In genomic region chr1:165296205-165296604, GRCh38 we compare ENCODE assay signal across 21 cellular contexts.
A peak's percentile ranks its signal among the peaks of the same experiment; 100 is the strongest.
DNase-seq lines count a peak whose midpoint lies in the region; ATAC-seq lines count a peak whose summit lies in the region.
"Had no signal": no experiment of that assay in that cellular context is flagged by ENCODE, and none has a peak within 500 bp of the region (broad histone marks: within the 10 kb centered on the region; RNA-seq: fewer than 3 reads in every experiment).

No MANE protein-coding gene starts in this region.

- H3K27me3 Mint-ChIP-seq in stimulated activated memory B cell treated with anti-CD40 and anti-IgM and Interleukin-4, amounts not matched to agents 10 μg/mL and 1 μg/mL and 100 μg/mL, for 72 hours, result no peaks in the 10 kb centered on the region

- no peaks in the 10 kb centered on the region for H3K79me1 ChIP-seq in neuronal stem cell (ENCODE audit: low read depth, low read length)

- H3K9me3 Mint-ChIP-seq in stimulated activated memory B cell treated with anti-CD40 and anti-IgM and Interleukin-4, amounts not matched to agents 10 μg/mL and 1 μg/mL and 100 μg/mL, for 72 hours, result no peaks in the 10 kb centered on the region
- H3K9me3 Mint-ChIP-seq: CD4-positive, alpha-beta T cell had no signal

- H3K36me3 Mint-ChIP-seq in stimulated activated memory B cell treated with anti-CD40 and anti-IgM and Interleukin-4, amounts not matched to agents 10 μg/mL and 1 μg/mL and 100 μg/mL, for 72 hours, result no peaks in the 10 kb centered on the region
- H3K36me3 Mint-ChIP-seq: CD14-positive monocyte; CD8-positive, alpha-beta memory T cell had no signal

- H4K91ac ChIP-seq in neuronal stem cell (ENCODE audit: low read depth, low read length, poor library complexity), result no peak overlapping the region

- no peak overlapping the region for H3K4me3 ChIP-seq in neuronal stem cell (ENCODE audit: low read length in 2 of 2)
- H3K4me3 ChIP-seq: A549; BLaER1 treated with 17β-estradiol and CSF1 and Interleukin-3, amounts not matched to agents 10 nM and 100 nM; GM23338 had no signal

- no peak overlapping the region for H3K4me3 Mint-ChIP-seq in stimulated activated memory B cell treated with anti-CD40 and anti-IgM and Interleukin-4, amounts not matched to agents 10 μg/mL and 1 μg/mL and 100 μg/mL, for 72 hours
- H3K4me3 Mint-ChIP-seq: CD14-positive monocyte; CD4-positive, alpha-beta T cell; CD8-positive, alpha-beta memory T cell; GM23338; H9 had no signal

- DNase-seq in NCI-H82 (lab: John Stamatoyannopoulos, UW) (peak; percentile 62), NCI-H82 treated with DMSO at 0.1 percent for 48 hours (lab: John Stamatoyannopoulos, UW; ENCODE audit: unreplicated experiment) (no peak), neuronal stem cell (ENCODE audit: low spot score) (no peak), NCI-H1694 treated with DMSO at 0.1 percent for 48 hours (lab: John Stamatoyannopoulos, UW) (no peak), islet precursor cell (no peak)
- DNase-seq: 8988T; ACHN; AML-193; BE2C; CD4-positive, alpha-beta T cell; CD8-positive, alpha-beta memory T cell; DMS53; DMS79 treated with DMSO at 0.1 percent for 48 hours; GF-D8; H9 had no signal

- no peaks in the 10 kb centered on the region for H3K9me3 ChIP-seq in neuronal stem cell (replicated peaks in 1 of 2; ENCODE audit: control insufficient read depth in 2 of 2, insufficient read depth in 1 of 2, low read depth in 1 of 2, low read length in 2 of 2)
- H3K9me3 ChIP-seq: A549; BE2C; BLaER1 treated with 17β-estradiol and CSF1 and Interleukin-3, amounts not matched to agents 10 nM and 100 nM had no signal

- no peak overlapping the region for H3K27ac ChIP-seq in neuronal stem cell (replicated peaks; ENCODE audit: low read length)
- H3K27ac ChIP-seq: A549; BLaER1 treated with 17β-estradiol and CSF1 and Interleukin-3, amounts not matched to agents 10 nM and 100 nM had no signal

- H3K14ac ChIP-seq in neuronal stem cell (ENCODE audit: low read length), result no peak overlapping the region

- H2AK5ac ChIP-seq in neuronal stem cell (ENCODE audit: low read depth, low read length), result no peak overlapping the region

- no peak overlapping the region for H2AFZ ChIP-seq in neuronal stem cell (ENCODE audit: low read length)
- H2AFZ ChIP-seq: GM23338 had no signal

- H3K4me2 ChIP-seq in neuronal stem cell (ENCODE audit: insufficient read depth, low read length, poor library complexity, severe bottlenecking), result no peak overlapping the region
- H3K4me2 ChIP-seq: A549; BLaER1 treated with 17β-estradiol and CSF1 and Interleukin-3, amounts not matched to agents 10 nM and 100 nM; GM23338 had no signal

- no peak overlapping the region for H2BK15ac ChIP-seq in neuronal stem cell (ENCODE audit: low read length)

- no CpG with 5 or more reads among the region's 4 CpGs for WGBS in neuronal stem cell (ENCODE audit: extremely low coverage in 2 of 2, insufficient read length in 2 of 2, insufficient replicate concordance in 1 of 2), 2 donors

- peaks cover 0 to 6% of the 10 kb centered on the region in 2 donors for H3K4me1 ChIP-seq in neuronal stem cell (ENCODE audit: control insufficient read depth in 2 of 2, insufficient read depth in 1 of 2, low read depth in 1 of 2, low read length in 2 of 2)
- H3K4me1 ChIP-seq: A549, BE2C had no signal

- peak overlapping the region; percentile 20 for H4K8ac ChIP-seq in neuronal stem cell (ENCODE audit: low read depth, low read length)

- H2BK12ac ChIP-seq in neuronal stem cell (ENCODE audit: low read length), result no peak overlapping the region

- ATAC-seq in stimulated activated memory B cell treated with anti-CD40 and anti-IgM and Interleukin-4, amounts not matched to agents 10 μg/mL and 1 μg/mL and 100 μg/mL, for 72 hours, result peak; percentile 56
- ATAC-seq: A549, GM23338, HCT116 had no signal

- no peak overlapping the region for H3K27ac Mint-ChIP-seq in stimulated activated memory B cell treated with anti-CD40 and anti-IgM and Interleukin-4, amounts not matched to agents 10 μg/mL and 1 μg/mL and 100 μg/mL, for 72 hours
- H3K27ac Mint-ChIP-seq: CD14-positive monocyte; CD4-positive, alpha-beta T cell; CD8-positive, alpha-beta memory T cell; GM23338 had no signal

- H2BK5ac ChIP-seq in neuronal stem cell (ENCODE audit: low read length), result no peak overlapping the region

- no peaks in the 10 kb centered on the region for H3K27me3 ChIP-seq in neuronal stem cell (ENCODE audit: control insufficient read depth in 3 of 3, insufficient read depth in 3 of 3, low read depth in 1 of 3, low read length in 3 of 3)
- H3K27me3 ChIP-seq: BE2C; BLaER1 treated with 17β-estradiol and CSF1 and Interleukin-3, amounts not matched to agents 10 nM and 100 nM had no signal

- no peak overlapping the region for H2BK120ac ChIP-seq in neuronal stem cell (ENCODE audit: low read depth, low read length)

- no peak overlapping the region for H3K4ac ChIP-seq in neuronal stem cell (ENCODE audit: low read length)

- no peaks in the 10 kb centered on the region for H3K36me3 ChIP-seq in neuronal stem cell (replicated peaks in 1 of 2; ENCODE audit: control insufficient read depth in 2 of 2, insufficient read depth in 2 of 2, low read length in 2 of 2)
- H3K36me3 ChIP-seq: BE2C; BLaER1 treated with 17β-estradiol and CSF1 and Interleukin-3, amounts not matched to agents 10 nM and 100 nM had no signal

- H3K18ac ChIP-seq in neuronal stem cell (ENCODE audit: low read length), result no peak overlapping the region

- no peak overlapping the region for H3K9ac ChIP-seq in neuronal stem cell (ENCODE audit: low read depth, low read length, poor library complexity)
- H3K9ac ChIP-seq: BLaER1 treated with 17β-estradiol and CSF1 and Interleukin-3, amounts not matched to agents 10 nM and 100 nM had no signal

- H3K4me1 Mint-ChIP-seq in stimulated activated memory B cell treated with anti-CD40 and anti-IgM and Interleukin-4, amounts not matched to agents 10 μg/mL and 1 μg/mL and 100 μg/mL, for 72 hours, result no peaks in the 10 kb centered on the region
- H3K4me1 Mint-ChIP-seq: CD14-positive monocyte; CD8-positive, alpha-beta memory T cell; GM23338 had no signal

- no peak overlapping the region for H3K23ac ChIP-seq in neuronal stem cell (ENCODE audit: low read depth, low read length, poor library complexity)
